Comparison of ENCODE assay signal across 13 cellular contexts in the genomic region with DNA sequence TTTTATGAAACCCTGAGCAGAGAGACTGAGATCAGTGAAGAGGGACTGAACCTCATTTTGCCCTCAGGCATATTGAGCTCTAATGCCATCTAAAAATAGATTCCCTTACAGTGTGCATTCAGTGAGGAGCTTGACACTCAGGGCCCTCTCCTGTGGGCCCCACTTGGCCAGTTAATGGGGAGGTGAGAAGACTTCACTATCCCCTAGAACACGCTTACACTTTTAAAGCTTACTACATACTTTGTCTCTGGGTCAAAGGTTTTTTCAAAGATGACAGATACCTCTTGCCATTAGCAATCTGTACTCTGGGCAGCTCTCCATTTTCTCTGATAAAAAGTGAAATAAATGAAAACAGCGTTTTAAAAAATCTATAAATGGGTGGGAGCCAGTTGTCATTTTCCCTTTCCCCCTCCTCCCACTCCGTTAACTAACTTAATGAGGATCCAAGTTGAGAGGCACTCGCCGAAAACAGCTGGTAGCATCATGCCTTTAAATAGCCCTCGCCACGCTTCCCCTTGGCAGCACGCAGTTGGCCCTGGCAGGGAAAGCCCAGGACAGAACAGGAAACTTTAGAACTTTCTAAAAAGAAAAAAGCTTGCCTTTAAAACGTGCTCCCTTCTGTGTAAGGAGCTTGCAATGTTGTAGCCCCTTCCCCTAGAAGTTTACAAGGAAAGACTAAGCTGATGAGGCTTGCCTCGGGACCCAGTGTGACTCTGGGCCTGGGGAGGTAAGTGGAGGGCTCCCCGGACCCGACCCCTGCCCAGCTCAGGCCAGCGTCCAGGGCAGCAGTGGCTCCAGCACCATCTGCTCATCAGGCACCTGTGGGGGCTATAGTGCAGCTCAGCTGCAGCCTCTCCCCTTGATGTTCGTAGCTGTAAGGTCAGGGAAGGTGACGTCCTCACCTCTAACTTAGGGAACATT. TPM values are rescaled to one million over a fixed set of nuclear protein-coding genes. Genes with fewer than 3 reads are reported as not detected.
DNase-seq lines count a peak whose midpoint lies in the region; ATAC-seq and TF ChIP-seq lines count a peak whose summit lies in the region.
"Had no signal": no experiment of that assay in that cellular context is flagged by ENCODE, and none has a peak within 500 bp of the region (broad histone marks: within the 10 kb centered on the region; RNA-seq: fewer than 3 reads in every experiment).

No MANE protein-coding gene starts in this region.

- H3K36me3 ChIP-seq in aorta (ENCODE audit: control insufficient read depth in 1 of 2, insufficient read depth in 2 of 2, low read length in 1 of 2): no peaks in the 10 kb centered on the region
- H3K36me3 ChIP-seq: SJCRH30 had no signal

- no peak overlapping the region for H3K4me3 ChIP-seq in aorta (ENCODE audit: low read length in 2 of 2)
- H3K4me3 ChIP-seq: SJCRH30 had no signal

- no peaks in the 10 kb centered on the region for H3K36me3 Mint-ChIP-seq in neural crest cell (ENCODE audit: low read depth)
- H3K36me3 Mint-ChIP-seq in activated naive CD4-positive, alpha-beta T cell treated with anti-CD3 and anti-CD28 coated beads, Interleukin-2, amount 50 U/mL, for 72 hours: peaks cover 0 to 6% of the 10 kb centered on the region in 2 donors

- no peaks in the 10 kb centered on the region for H3K4me1 ChIP-seq in aorta (ENCODE audit: control insufficient read depth in 1 of 2, insufficient read depth in 2 of 2, low read length in 2 of 2)

- intact Hi-C loops in aorta (cut with DNase I): no loop called here

- H3K27me3 ChIP-seq in aorta (ENCODE audit: control insufficient read depth in 1 of 2, insufficient read depth in 2 of 2, low read length in 1 of 2): no peaks in the 10 kb centered on the region
- H3K27me3 ChIP-seq: SJCRH30 had no signal

- peak overlapping the region in 1 of 2 donors; percentile 57 for H3K27ac Mint-ChIP-seq in stimulated activated naive CD8-positive, alpha-beta T cell treated with anti-CD3 and anti-CD28 coated beads, Interleukin-15, amount 100 ng/mL, for 72 hours
- H3K27ac Mint-ChIP-seq in neural crest cell (ENCODE audit: unreplicated experiment): peak overlapping the region; percentile 78
- no peak overlapping the region for H3K27ac Mint-ChIP-seq in activated naive CD4-positive, alpha-beta T cell treated with anti-CD3 and anti-CD28 coated beads, Interleukin-2, amount 50 U/mL, for 72 hours

- no peaks in the 10 kb centered on the region for H3K4me1 Mint-ChIP-seq in stimulated activated naive CD8-positive, alpha-beta T cell treated with anti-CD3 and anti-CD28 coated beads, Interleukin-15, amount 100 ng/mL, for 72 hours
- H3K4me1 Mint-ChIP-seq in neural crest cell: peaks cover 30% of the 10 kb centered on the region

- no peaks in the 10 kb centered on the region for H3K9me3 ChIP-seq in aorta (ENCODE audit: control insufficient read depth, low read length)

- ATAC-seq in stimulated activated naive CD8-positive, alpha-beta T cell treated with anti-CD3 and anti-CD28 coated beads, Interleukin-15, amount 100 ng/mL, for 72 hours: peak; percentile 18
- no peak for ATAC-seq in stimulated activated naive CD8-positive, alpha-beta T cell treated with anti-CD3 and anti-CD28 coated beads, Interleukin-15, Interleukin-2, amounts not matched to agents 100 U/mL and 50 U/mL, for 24 hours
- peak; percentile 61 for ATAC-seq in aorta (ENCODE audit: low FRiP score)
- ATAC-seq in activated naive CD4-positive, alpha-beta T cell treated with anti-CD3 and anti-CD28 coated beads, Interleukin-2, amount 50 U/mL, for 72 hours: no peak

- TF ChIP-seq CTCF in neural crest cell (conservative IDR thresholded peaks at IDR 0.05): no peak

- peak overlapping the region in 1 of 2 donors; percentile 76 for H3K27ac ChIP-seq in aorta (ENCODE audit: low read depth in 1 of 2, low read length in 2 of 2)
- H3K27ac ChIP-seq: SJCRH30 had no signal

- DNase-seq in stimulated activated naive CD8-positive, alpha-beta T cell treated with anti-CD3 and anti-CD28 coated beads, Interleukin-15, amount 100 ng/mL, for 72 hours: no peak
- no peak for DNase-seq in stimulated activated naive CD8-positive, alpha-beta T cell treated with anti-CD3 and anti-CD28 coated beads, Interleukin-15, Interleukin-2, amounts not matched to agents 100 U/mL and 50 U/mL, for 24 hours
- peak; percentile 24 for DNase-seq in foreskin melanocyte
- DNase-seq in neural crest cell (ENCODE audit: low read depth, low spot score): no peak
- DNase-seq in aorta: peak in 1 of 2 donors; percentile 76
- DNase-seq in SKM-1 treated with dmso at 0.1 percent for 144 hours (lab: John Stamatoyannopoulos, UW; ENCODE audit: unreplicated experiment): no peak
- DNase-seq in G401 (ENCODE audit: low spot score): no peak
- DNase-seq in activated naive CD4-positive, alpha-beta T cell treated with anti-CD3 and anti-CD28 coated beads, Interleukin-2, amount 50 U/mL, for 72 hours (ENCODE audit: low spot score in 2 of 2): no peak
- DNase-seq: activated effector memory CD4-positive, alpha-beta T cell treated with anti-CD3 and anti-CD28 coated beads, Interleukin-2, amount 50 U/mL, for 16 hours; effector CD8-positive, alpha-beta T cell; MV-4-11; stimulated activated CD4-positive, alpha-beta T cell treated with anti-CD3 and anti-CD28 coated beads, Interleukin-4, amount 100 ng/mL, for 1 hour had no signal

- H3K4me3 Mint-ChIP-seq in stimulated activated naive CD8-positive, alpha-beta T cell treated with anti-CD3 and anti-CD28 coated beads, Interleukin-15, amount 100 ng/mL, for 72 hours: no peak overlapping the region
- no peak overlapping the region for H3K4me3 Mint-ChIP-seq in neural crest cell

- in situ Hi-C loops in G401 (cut with HindIII; ENCODE audit: low sequenced_read_pairs): no loop called here

- no peaks in the 10 kb centered on the region for H3K27me3 Mint-ChIP-seq in stimulated activated naive CD8-positive, alpha-beta T cell treated with anti-CD3 and anti-CD28 coated beads, Interleukin-15, amount 100 ng/mL, for 72 hours
- H3K27me3 Mint-ChIP-seq in neural crest cell (ENCODE audit: low read depth): no peaks in the 10 kb centered on the region

- no peaks in the 10 kb centered on the region for H3K9me3 Mint-ChIP-seq in stimulated activated naive CD8-positive, alpha-beta T cell treated with anti-CD3 and anti-CD28 coated beads, Interleukin-15, amount 100 ng/mL, for 72 hours
- peaks cover 5% of the 10 kb centered on the region for H3K9me3 Mint-ChIP-seq in neural crest cell
- H3K9me3 Mint-ChIP-seq in activated naive CD4-positive, alpha-beta T cell treated with anti-CD3 and anti-CD28 coated beads, Interleukin-2, amount 50 U/mL, for 72 hours: no peaks in the 10 kb centered on the region

- 15 to 17% methylated on average over 15 of the region's 15 CpGs for WGBS in aorta, 2 donors

RNA-seq across cellular contexts. Expression of gene FOSL2, which starts 58.8 kb away (rescaled TPM):
- total RNA-seq in neural crest cell (2.2 and 2.9 TPM in 2 replicates), aorta (100 to 1,000 TPM; 184 to 260 TPM)
- 10 to 100 TPM; 20.0 to 33.2 TPM for polyA plus RNA-seq in aorta
- 12.1 and 16.1 TPM in 2 replicates for total RNA-seq in G401 (2014; rRNA removed; shearing (Covaris generic))
- 100 to 1,000 TPM in 1 of 2 donors, 10 to 100 TPM in 1; 99.3 to 153 TPM for total RNA-seq in activated naive CD4-positive, alpha-beta T cell treated with anti-CD3 and anti-CD28 coated beads, Interleukin-2, amount 50 U/mL, for 72 hours

Comparison
In these comparisons a context has a peak if more than half of its experiments do, and no peak if none do; other contexts are left out.
1. ATAC-seq: peak in stimulated activated naive CD8-positive, alpha-beta T cell treated with anti-CD3 and anti-CD28 coated beads, Interleukin-15, amount 100 ng/mL, for 72 hours (single experiment) and aorta (single experiment); none in stimulated activated naive CD8-positive, alpha-beta T cell treated with anti-CD3 and anti-CD28 coated beads, Interleukin-15, Interleukin-2, amounts not matched to agents 100 U/mL and 50 U/mL, for 24 hours (single experiment) and activated naive CD4-positive, alpha-beta T cell treated with anti-CD3 and anti-CD28 coated beads, Interleukin-2, amount 50 U/mL, for 72 hours (0 of 2).